1 cellular context compared by ENCODE assay signal in genomic region chr10:102593804-102594079, GRCh38.
TF ChIP-seq lines count a peak whose summit lies in the region.

No MANE protein-coding gene starts in this region.

TF ChIP-seq in endothelial cell of umbilical vein, 7 proteins besides CTCF, POLR2A, EP300 and RAD21 (continued from another document):
- TF ChIP-seq MAX (IDR thresholded peaks at IDR 0.05; ENCODE audit: insufficient read depth, insufficient read length), result no peak
